8 cellular contexts compared by ENCODE assay signal in the genomic region with DNA sequence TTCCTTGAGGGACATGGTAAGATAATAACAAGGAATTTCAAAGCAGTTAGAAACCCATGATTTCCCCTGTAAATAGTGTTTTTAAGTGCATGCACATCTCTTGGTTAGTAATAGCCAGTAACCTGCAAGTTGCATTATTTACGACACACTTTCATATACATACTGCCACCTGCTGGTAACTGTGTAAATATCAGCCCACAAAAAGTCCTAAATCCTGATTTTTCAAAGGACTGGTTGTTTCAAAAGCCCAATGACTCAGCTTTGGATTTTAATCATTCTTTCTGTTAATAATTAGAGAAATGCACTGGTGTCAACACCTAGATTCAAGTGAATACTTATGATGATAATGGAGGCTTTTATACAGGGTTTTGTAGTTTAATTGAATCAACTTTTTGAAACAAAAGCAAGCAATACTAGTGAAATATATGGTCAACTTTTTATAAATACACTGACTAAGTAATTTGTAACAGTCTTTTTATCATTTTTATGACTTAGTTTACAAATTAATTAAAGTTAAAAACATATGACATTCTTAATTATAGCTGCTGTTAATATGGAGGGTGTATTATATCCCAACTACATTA.
DNase-seq lines count a peak whose midpoint lies in the region; ATAC-seq, FAIRE-seq and TF ChIP-seq lines count a peak whose summit lies in the region.

No MANE protein-coding gene starts in this region.

- intact Hi-C loops in heart right ventricle (cut with DNase I) (loop anchor here (5.0 to 10.0 kb wide), 4 partner anchors 512 to 1620 kb away; no protein-coding TSS in a partner anchor), cardiac septum (cut with DNase I) (loop anchor here (5.0 to 10.0 kb wide), 2 partner anchors 512 to 1620 kb away; no protein-coding TSS in a partner anchor), esophagus squamous epithelium (cut with DNase I) (loop anchor here (10.0 kb wide), 1 partner anchor 520 kb away; no protein-coding TSS in a partner anchor), pancreas (cut with DNase I) (loop anchor here in 1 of 3 donors (10.0 kb wide), 1 partner anchor 520 kb away; no protein-coding TSS in a partner anchor), left colon (cut with DNase I, micrococcal nuclease) (loop anchor here in 1 of 2 donors (5.0 kb wide), 1 partner anchor 522 kb away; no protein-coding TSS in a partner anchor)

- H3K9me3 ChIP-seq in heart right ventricle (no peaks in the 10 kb centered on the region), HAP-1 (no peaks in the 10 kb centered on the region), Loucy (ENCODE audit: insufficient read depth, low read depth, low read length) (no peaks in the 10 kb centered on the region), RWPE2 (ENCODE audit: severe bottlenecking) (no peaks in the 10 kb centered on the region), esophagus squamous epithelium (no peaks in the 10 kb centered on the region), pancreas (no peaks in the 10 kb centered on the region)

- DNase-seq in heart right ventricle, result peak in 1 of 2 donors; percentile 5
- DNase-seq in cardiac septum (ENCODE audit: low spot score), result no peak
- DNase-seq in HAP-1 (ENCODE audit: low spot score in 2 of 2), result peak; percentile 20 to 49
- no peak for DNase-seq in RWPE2 (ENCODE audit: low spot score)
- no peak for DNase-seq in esophagus squamous epithelium (lab: John Stamatoyannopoulos, UW)
- peak in 3 of 6 donors; percentile 6 to 36 (median 11) for DNase-seq in pancreas
- no peak for DNase-seq in left colon

- H3K27me3 ChIP-seq in heart right ventricle (no peaks in the 10 kb centered on the region), HAP-1 (ENCODE audit: low read depth) (no peaks in the 10 kb centered on the region), Loucy (ENCODE audit: insufficient read depth, low read length, poor library complexity, severe bottlenecking) (no peaks in the 10 kb centered on the region), RWPE2 (ENCODE audit: insufficient read depth, poor library complexity, severe bottlenecking) (no peaks in the 10 kb centered on the region), esophagus squamous epithelium (no peaks in the 10 kb centered on the region), pancreas (no peaks in the 10 kb centered on the region)

- peak; percentile 25 to 78 (median 66) for TF ChIP-seq CTCF in heart right ventricle (IDR thresholded peaks at IDR 0.05)
- TF ChIP-seq CTCF in Loucy (conservative IDR thresholded peaks at IDR 0.05; ENCODE audit: low read length), result peak; percentile 81
- TF ChIP-seq CTCF in RWPE2 (IDR thresholded peaks at IDR 0.05; ENCODE audit: poor library complexity, severe bottlenecking), result peak; percentile 87
- peak in 5 of 6 experiments; percentile 34 to 65 (median 58) for TF ChIP-seq CTCF in esophagus squamous epithelium (IDR thresholded peaks at IDR 0.05)
- peak; percentile 56 to 70 (median 62) for TF ChIP-seq CTCF in pancreas (IDR thresholded peaks at IDR 0.05)

- 0 to 1% methylated on average over 1 of the region's 1 CpG for WGBS in heart right ventricle, 2 donors
- WGBS in esophagus squamous epithelium, 2 donors, result 0% methylated on average over 1 of the region's 1 CpG
- WGBS in pancreas, 2 donors, result 0% methylated on average over 1 of the region's 1 CpG

- TF ChIP-seq POLR2A in esophagus squamous epithelium (IDR thresholded peaks at IDR 0.05), result no peak

- H3K27ac ChIP-seq in heart right ventricle (no peak overlapping the region), RWPE2 (ENCODE audit: poor library complexity, severe bottlenecking) (no peak overlapping the region), esophagus squamous epithelium (no peak overlapping the region), pancreas (peak overlapping the region in 1 of 4 donors; percentile 3)

- H3K36me3 ChIP-seq in heart right ventricle (no peaks in the 10 kb centered on the region), HAP-1 (replicated peaks) (no peaks in the 10 kb centered on the region), Loucy (ENCODE audit: insufficient read depth, low read length) (no peaks in the 10 kb centered on the region), RWPE2 (ENCODE audit: low read depth) (no peaks in the 10 kb centered on the region), esophagus squamous epithelium (no peaks in the 10 kb centered on the region), pancreas (no peaks in the 10 kb centered on the region)

- H4K20me1 ChIP-seq in Loucy (ENCODE audit: insufficient read depth, low read length, poor library complexity, severe bottlenecking), result no peaks in the 10 kb centered on the region

- ATAC-seq in heart right ventricle (peak in 1 of 8 donors; percentile 34), RWPE2 (ENCODE audit: low read depth) (peak; percentile 36; the same call in 1 of the 3 replicates), pancreas (peak; percentile 61 to 95 (median 89)), left colon (no peak)

- H3K79me2 ChIP-seq in Loucy (ENCODE audit: insufficient read depth, low read length), result no peaks in the 10 kb centered on the region

- peak; percentile 90 for FAIRE-seq in pancreas (lab: Jason Lieb, UNC)

- H3K4me1 ChIP-seq in heart right ventricle, result peaks cover 0 to 5% (median 0%) of the 10 kb centered on the region in 9 donors
- no peaks in the 10 kb centered on the region for H3K4me1 ChIP-seq in HAP-1
- no peaks in the 10 kb centered on the region for H3K4me1 ChIP-seq in Loucy (ENCODE audit: insufficient read depth, low read length, poor library complexity, severe bottlenecking)
- H3K4me1 ChIP-seq in RWPE2 (ENCODE audit: insufficient read depth, poor library complexity, severe bottlenecking), result no peaks in the 10 kb centered on the region
- no peaks in the 10 kb centered on the region for H3K4me1 ChIP-seq in esophagus squamous epithelium
- no peaks in the 10 kb centered on the region for H3K4me1 ChIP-seq in pancreas

- H3K4me3 ChIP-seq in heart right ventricle (no peak overlapping the region), HAP-1 (no peak overlapping the region), Loucy (ENCODE audit: low read length, poor library complexity, severe bottlenecking) (no peak overlapping the region), RWPE2 (ENCODE audit: severe bottlenecking) (no peak overlapping the region), esophagus squamous epithelium (no peak overlapping the region), pancreas (no peak overlapping the region)

- no peaks in the 10 kb centered on the region for H3K9me2 ChIP-seq in Loucy (replicated peaks; ENCODE audit: low read depth, low read length)

- no peak overlapping the region for H2AFZ ChIP-seq in Loucy (ENCODE audit: low read length)

- in situ Hi-C loops in HAP-1 (cut with MboI; ENCODE audit: low sequenced_read_pairs), result loop anchor here (25.0 kb wide), 1 partner anchor 517 kb away; no protein-coding TSS in a partner anchor

- H3K4me2 ChIP-seq in Loucy (ENCODE audit: low read depth, low read length, poor library complexity, severe bottlenecking), result no peak overlapping the region

- no peak overlapping the region for H3K9ac ChIP-seq in Loucy (ENCODE audit: low read depth, low read length, poor library complexity, severe bottlenecking)

- H3F3A ChIP-seq in Loucy (ENCODE audit: low read depth), result no peaks in the 10 kb centered on the region

Comparison
In these comparisons a context has a peak if more than half of its experiments do, and no peak if none do; other contexts are left out.
1. DNase-seq: peak in HAP-1 (2 of 2); none in cardiac septum (single experiment), RWPE2 (single experiment), esophagus squamous epithelium (single experiment) and left colon (0 of 2).
2. Peak in every context shown above with its lines, with median percentiles within 50 percentile points of each other: CTCF ChIP-seq.